In the genomic region with DNA sequence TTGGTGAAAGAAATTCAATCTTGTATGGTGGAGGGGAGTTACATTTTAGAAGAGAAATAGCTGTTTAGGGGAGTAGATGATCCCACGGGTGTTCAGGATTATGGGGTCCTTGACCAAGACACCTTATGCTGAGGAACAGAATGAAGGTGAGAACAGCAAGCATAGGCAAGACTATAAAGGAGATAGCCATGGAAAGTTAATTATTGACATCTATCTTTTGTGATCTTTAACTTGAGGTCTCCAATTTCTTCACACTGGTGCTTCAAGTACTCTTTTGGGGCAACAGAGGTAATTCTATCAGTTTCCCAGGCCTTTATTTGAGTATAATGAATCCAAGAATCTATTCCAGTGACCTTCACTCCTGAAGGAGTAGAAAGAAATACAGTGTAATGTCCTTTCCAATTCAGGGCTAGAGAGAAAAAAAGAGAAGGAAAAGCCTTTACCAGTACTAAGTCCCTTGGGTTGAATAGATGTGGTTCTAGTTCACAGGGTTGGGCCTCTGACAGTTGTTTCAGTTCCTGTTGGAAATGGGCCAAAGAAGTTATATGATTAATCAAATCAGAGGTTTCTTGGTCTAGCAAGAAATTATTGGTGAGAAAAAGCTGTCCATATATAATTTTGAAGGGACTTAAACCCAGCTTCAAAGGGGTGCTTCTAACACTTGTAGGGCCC, we compare ENCODE assay signal across 21 cellular contexts.
DNase-seq lines count a peak whose midpoint lies in the region; ATAC-seq and TF ChIP-seq lines count a peak whose summit lies in the region.
"Had no signal": no experiment of that assay in that cellular context is flagged by ENCODE, and none has a peak within 500 bp of the region (broad histone marks: within the 10 kb centered on the region; RNA-seq: fewer than 3 reads in every experiment).

No MANE protein-coding gene starts in this region.

- intact Hi-C loops in head of caudate nucleus (cut with DNase I), result no loop called here

- ATAC-seq in GM18505 (IDR thresholded peaks at IDR 0.05; ENCODE audit: unreplicated experiment), result peak; percentile 85
- peak; percentile 61 for ATAC-seq in GM19467 (IDR thresholded peaks at IDR 0.05; ENCODE audit: unreplicated experiment)
- ATAC-seq in HG03060 (IDR thresholded peaks at IDR 0.05; ENCODE audit: low read depth, unreplicated experiment), result peak; percentile 42
- ATAC-seq: activated naive CD8-positive, alpha-beta T cell treated with anti-CD3 and anti-CD28 coated beads, Interleukin-2, amount 50 U/mL, for 24 hours; left ventricle myocardium superior; right cardiac atrium had no signal

- H3K4me3 ChIP-seq in NB4 (ENCODE audit: low read depth, low read length), result no peak overlapping the region
- H3K4me3 ChIP-seq: upper lobe of left lung had no signal

- TF ChIP-seq CTCF in NB4 (IDR thresholded peaks at IDR 0.05; ENCODE audit: low read depth, low read length), result no peak

- DNase-seq in NB4 (ENCODE audit: low read depth) (peak; percentile 25), germinal center (ENCODE audit: low spot score) (no peak), head of caudate nucleus (no peak), DMS153 (lab: John Stamatoyannopoulos, UW) (no peak)
- no peak for DNase-seq in effector CD4-positive, alpha-beta T cell
- DNase-seq: activated CD4-positive, CD25-positive, alpha-beta regulatory T cell; activated CD8-positive, alpha-beta memory T cell treated with anti-CD3 and anti-CD28 coated beads for 24 hours; activated naive CD8-positive, alpha-beta T cell treated with anti-CD3 and anti-CD28 coated beads, Interleukin-2, amount 50 U/mL, for 24 hours; CD4-positive, CD25-positive, alpha-beta regulatory T cell; erythroblast; HCEC 1CT; KG1; left ventricle myocardium superior; NCI-H226; occipital lobe; right cardiac atrium; SHP77 treated with DMSO at 0.1 percent for 48 hours; upper lobe of left lung had no signal

- TF ChIP-seq POLR2A in GM18505 (IDR thresholded peaks at IDR 0.05; ENCODE audit: borderline replicate concordance, extremely low read depth, insufficient read depth, insufficient read length) (no peak), NB4 (IDR thresholded peaks at IDR 0.05; ENCODE audit: extremely low read depth, insufficient read length) (no peak)
